Comparison of ENCODE assay signal across 1 cellular context in genomic region chr14:77212097-77212873, GRCh38.
A peak's percentile ranks its signal among the peaks of the same experiment; 100 is the strongest.
TF ChIP-seq lines count a peak whose summit lies in the region.

No MANE protein-coding gene starts in this region.

TF ChIP-seq in HepG2, 621 proteins besides CTCF, POLR2A, EP300 and RAD21:
- no peak for TF ChIP-seq ZNF44 (CRISPR knock-in tag; IDR thresholded peaks at IDR 0.05)
- TF ChIP-seq PRDM10 (CRISPR knock-in tag; IDR thresholded peaks at IDR 0.05; ENCODE audit: low read depth): no peak
- peak; percentile 15; the same call in 1 of the 2 replicates for TF ChIP-seq RFX1 (IDR thresholded peaks at IDR 0.05)
- no peak for TF ChIP-seq PAWR (CRISPR knock-in tag; IDR thresholded peaks at IDR 0.05; ENCODE audit: borderline replicate concordance)
- TF ChIP-seq CBFB (CRISPR knock-in tag; IDR thresholded peaks at IDR 0.05): no peak
- no peak for TF ChIP-seq TOPORS (CRISPR knock-in tag; IDR thresholded peaks at IDR 0.05)
- no peak for TF ChIP-seq TRIM22 (IDR thresholded peaks at IDR 0.05)
- no peak for TF ChIP-seq ZNF687 (CRISPR knock-in tag; IDR thresholded peaks at IDR 0.05)
- no peak for TF ChIP-seq PPARG (CRISPR knock-in tag; conservative IDR thresholded peaks at IDR 0.05)
- no peak for TF ChIP-seq HNF1B (CRISPR knock-in tag; IDR thresholded peaks at IDR 0.05)
- no peak for TF ChIP-seq THAP9 (CRISPR knock-in tag; IDR thresholded peaks at IDR 0.05; ENCODE audit: borderline replicate concordance)
- TF ChIP-seq ZNF629 (CRISPR knock-in tag; conservative IDR thresholded peaks at IDR 0.05): peak; percentile 64
